In the genomic region with DNA sequence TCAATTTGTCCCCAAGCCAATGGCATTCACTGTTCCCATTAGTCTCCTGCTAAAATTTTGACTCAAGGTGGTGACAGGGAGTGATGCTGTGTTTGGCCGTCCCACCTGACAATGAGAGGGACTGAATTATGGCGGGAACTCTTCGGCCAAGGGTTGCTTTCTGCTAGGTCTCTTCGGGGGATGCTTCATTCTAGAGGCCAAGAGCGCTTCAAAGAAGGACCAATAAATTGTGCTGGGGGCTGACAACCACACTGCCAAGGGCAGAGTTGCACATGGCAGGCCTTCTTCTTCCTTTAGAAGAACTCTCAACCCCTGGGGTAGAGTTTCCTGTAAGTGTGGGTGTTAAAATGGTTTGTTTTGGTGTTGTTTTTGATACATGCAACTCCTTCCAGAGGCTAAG, we compare ENCODE assay signal across 15 cellular contexts.
"Had no signal": no experiment of that assay in that cellular context is flagged by ENCODE, and none has a peak within 500 bp of the region (broad histone marks: within the 10 kb centered on the region; RNA-seq: fewer than 3 reads in every experiment).

No MANE protein-coding gene starts in this region.

- H3K4me3 ChIP-seq: dorsolateral prefrontal cortex, SJCRH30, transverse colon had no signal

- H3K27ac ChIP-seq: dorsolateral prefrontal cortex, SJCRH30 had no signal

- H3K36me3 ChIP-seq: SJCRH30, transverse colon had no signal

- DNase-seq: activated B cell treated with CpG ODN at 0.5 μM for 24 hours; activated CD4-positive, alpha-beta T cell treated with anti-CD3 and anti-CD28 coated beads, Interleukin-2, amount 10 ng/mL, durations not matched to agents 7 days and 5 days; activated CD8-positive, alpha-beta memory T cell treated with anti-CD3 and anti-CD28 coated beads for 24 hours; activated naive CD4-positive, alpha-beta T cell; activated naive CD8-positive, alpha-beta T cell treated with anti-CD3 and anti-CD28 coated beads, Interleukin-2, amount 10 ng/mL, durations not matched to agents 7 days and 5 days; dorsolateral prefrontal cortex; endodermal cell; mesendoderm; natural killer cell; SJCRH30; stimulated activated CD4-positive, alpha-beta T cell treated with anti-CD3 and anti-CD28 coated beads, Interleukin-12 subunit alpha, Interleukin-12 subunit beta, amount 100 ng/mL, for 4 hours; stimulated activated CD4-positive, alpha-beta T cell treated with anti-CD3 and anti-CD28 coated beads, Interleukin-2, amount 100 ng/mL, for 24 hours; T-helper 17 cell; transverse colon had no signal

- H3K27me3 ChIP-seq: SJCRH30, transverse colon had no signal

- H3K9me3 ChIP-seq: SJCRH30, transverse colon had no signal

- H3K4me1 ChIP-seq: SJCRH30, transverse colon had no signal

- ATAC-seq: natural killer cell; stimulated activated effector memory CD8-positive, alpha-beta T cell treated with anti-CD3 and anti-CD28 coated beads, Interleukin-12 subunit alpha, Interleukin-12 subunit beta, amount 100 ng/mL, for 72 hours; T-helper 17 cell had no signal
